ENCODE assay signal across 14 cellular contexts in the genomic region with DNA sequence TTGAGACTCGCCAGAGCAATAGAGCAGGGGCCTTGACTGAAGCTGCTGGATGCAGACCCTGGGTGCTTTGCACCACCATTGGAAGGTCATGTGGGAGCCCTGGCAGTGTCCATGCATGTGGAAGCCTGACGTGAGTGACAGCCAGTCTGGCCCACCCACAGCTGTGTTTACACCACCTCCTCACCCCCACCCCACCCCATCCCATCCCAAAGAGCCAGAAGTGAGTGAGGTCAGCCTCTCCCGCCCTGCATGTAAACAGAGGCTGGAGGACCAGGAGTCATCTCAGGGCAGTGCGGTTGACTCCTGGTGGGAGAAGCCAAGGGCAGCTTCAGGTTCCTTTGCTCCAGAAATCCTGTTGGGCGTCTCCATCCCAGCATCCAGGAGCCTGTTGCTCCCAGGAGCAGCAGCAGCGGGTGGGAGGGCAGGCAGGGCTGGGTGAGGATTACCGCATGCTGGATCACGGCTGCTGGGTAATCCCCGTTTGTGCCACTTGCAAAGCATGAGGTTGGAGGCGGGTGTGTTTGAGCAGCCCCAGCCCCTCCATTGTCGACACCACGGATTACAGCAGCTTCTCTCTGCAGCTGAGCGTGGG. TPM values are rescaled to one million over a fixed set of nuclear protein-coding genes. Genes with fewer than 3 reads are reported as not detected.
DNase-seq lines count a peak whose midpoint lies in the region; ATAC-seq and TF ChIP-seq lines count a peak whose summit lies in the region.
"Had no signal": no experiment of that assay in that cellular context is flagged by ENCODE, and none has a peak within 500 bp of the region (broad histone marks: within the 10 kb centered on the region; RNA-seq: fewer than 3 reads in every experiment).

No MANE protein-coding gene starts in this region.

- H3K79me2 ChIP-seq in OCI-LY3 (ENCODE audit: low read length) (no peaks in the 10 kb centered on the region), fibroblast of lung (ENCODE audit: control insufficient read depth, insufficient read depth, low read length) (peaks cover 47% of the 10 kb centered on the region)

- H3K36me3 ChIP-seq in OCI-LY3 (replicated peaks; ENCODE audit: low read depth, low read length) (no peaks in the 10 kb centered on the region), fibroblast of lung (ENCODE audit: control insufficient read depth, insufficient read depth, low read length) (no peaks in the 10 kb centered on the region), mucosa of descending colon (ENCODE audit: low read depth) (no peaks in the 10 kb centered on the region)

- H2AFZ ChIP-seq in OCI-LY3 (ENCODE audit: low read depth, low read length) (no peak overlapping the region; the same call in 1 of the 2 replicates), fibroblast of lung (ENCODE audit: low read length) (no peak overlapping the region)

- peak; percentile 81 for DNase-seq in Ammon's horn (ENCODE audit: low spot score)
- DNase-seq in fibroblast of lung (ENCODE audit: low read depth in 2 of 2): peak; percentile 45 to 85
- DNase-seq in mucosa of descending colon: peak in 2 of 3 donors; percentile 27 to 31
- no peak for DNase-seq in NCI-H1436 treated with DMSO at 0.1 percent for 48 hours (lab: John Stamatoyannopoulos, UW)
- DNase-seq in stimulated activated CD4-positive, alpha-beta T cell treated with anti-CD3 and anti-CD28 coated beads, Interleukin-12 subunit alpha, Interleukin-12 subunit beta, amount 100 ng/mL, for 4 hours: no peak
- no peak for DNase-seq in kidney tubule cell (ENCODE audit: low spot score)
- DNase-seq: activated CD4-positive, CD25-positive, alpha-beta regulatory T cell; activated naive CD4-positive, alpha-beta T cell treated with anti-CD3 and anti-CD28 coated beads for 36 hours; MV-4-11; stimulated activated naive CD4-positive, alpha-beta T cell treated with Interleukin-2 at 50 U/mL for 16 hours had no signal

- H3K27ac ChIP-seq in OCI-LY3 (ENCODE audit: low read length) (no peak overlapping the region), fibroblast of lung (ENCODE audit: insufficient read depth, low read length) (peak overlapping the region; percentile 35)

- peak; percentile 25 for ATAC-seq in mucosa of descending colon
- ATAC-seq in HG02610 (IDR thresholded peaks at IDR 0.05; ENCODE audit: unreplicated experiment): no peak
- ATAC-seq: natural killer cell treated with Interleukin-12 subunit alpha and Interleukin-12 subunit beta and Interleukin-15 and Interleukin-18, amount 100 ng/mL, for 72 hours; Panc1 had no signal

- H3K4me3 ChIP-seq in OCI-LY3 (ENCODE audit: low read length) (no peak overlapping the region), fibroblast of lung (replicated peaks in 1 of 4; ENCODE audit: control extremely low read depth in 1 of 4, insufficient read depth in 1 of 4, low read depth in 3 of 4, low read length in 4 of 4) (no peak overlapping the region), mucosa of descending colon (no peak overlapping the region)

- H3K9me3 ChIP-seq in OCI-LY3 (ENCODE audit: insufficient read depth, low read length): no peaks in the 10 kb centered on the region
- H3K9me3 ChIP-seq in fibroblast of lung (ENCODE audit: control insufficient read depth, insufficient read depth, low read depth, low read length): no peaks in the 10 kb centered on the region
- no peaks in the 10 kb centered on the region for H3K9me3 ChIP-seq in mucosa of descending colon

- peak overlapping the region; percentile 33 for H3K4me2 ChIP-seq in OCI-LY3 (ENCODE audit: low read length)
- peak overlapping the region; percentile 33 for H3K4me2 ChIP-seq in fibroblast of lung (ENCODE audit: extremely low read depth, insufficient read depth, low read length)

- no peak overlapping the region for H3K9ac ChIP-seq in OCI-LY3 (ENCODE audit: low read length)
- no peak overlapping the region for H3K9ac ChIP-seq in fibroblast of lung (ENCODE audit: insufficient read depth, low read length)

- H3K4me1 ChIP-seq in OCI-LY3 (ENCODE audit: low read length) (peaks cover 6% of the 10 kb centered on the region; the same call in 1 of the 2 replicates), fibroblast of lung (ENCODE audit: control insufficient read depth, extremely low read depth, insufficient read depth, low read length) (peaks cover 54% of the 10 kb centered on the region), mucosa of descending colon (ENCODE audit: low read depth) (no peaks in the 10 kb centered on the region)

- TF ChIP-seq CTCF in OCI-LY3 (IDR thresholded peaks at IDR 0.05; ENCODE audit: low read depth, low read length): no peak
- no peak for TF ChIP-seq CTCF in fibroblast of lung (conservative IDR thresholded peaks at IDR 0.05 in 1 of 2, IDR thresholded peaks at IDR 0.05 in 1 of 2; ENCODE audit: low read depth in 1 of 2, low read length in 2 of 2)
- TF ChIP-seq CTCF in mucosa of descending colon (IDR thresholded peaks at IDR 0.05): no peak

- H3K27me3 ChIP-seq in OCI-LY3 (ENCODE audit: low read depth, low read length) (peaks cover 64% of the 10 kb centered on the region), fibroblast of lung (ENCODE audit: control insufficient read depth, insufficient read depth, low read length) (no peaks in the 10 kb centered on the region)

- intact Hi-C loops in mucosa of descending colon (cut with DNase I, micrococcal nuclease): no loop called here

- H4K20me1 ChIP-seq in OCI-LY3 (ENCODE audit: insufficient read depth, low read length) (no peaks in the 10 kb centered on the region), fibroblast of lung (ENCODE audit: control insufficient read depth, extremely low read depth, insufficient read depth, low read length) (no peaks in the 10 kb centered on the region)

RNA-seq across cellular contexts. Expression of a gene that starts 44.6 kb away (rescaled TPM):
- total RNA-seq in fibroblast of lung (15.7 and 25.3 TPM in 2 replicates), mucosa of descending colon (1 to 10 TPM; 1.3 to 4.7 (median 1.9) TPM)
- polyA plus RNA-seq in fibroblast of lung: 17.5 and 70.2 TPM in 2 replicates
- polyA plus RNA-seq in fibroblast of lung (2012): 22.1 and 70.4 TPM in 2 replicates
- 58.7 and 208 TPM in 2 replicates for polyA minus RNA-seq in fibroblast of lung (ENCODE audit: low replicate concordance)
- total RNA-seq: activated naive CD4-positive, alpha-beta T cell treated with anti-CD3 and anti-CD28 coated beads for 36 hours; natural killer cell treated with Interleukin-12 subunit alpha and Interleukin-12 subunit beta and Interleukin-15 and Interleukin-18, amount 100 ng/mL, for 72 hours had no signal

Comparison
In these comparisons a context has a peak if more than half of its experiments do, and no peak if none do; other contexts are left out.
1. DNase-seq: peak in Ammon's horn (single experiment), fibroblast of lung (2 of 2) and mucosa of descending colon (2 of 3); none in NCI-H1436 treated with DMSO at 0.1 percent for 48 hours (single experiment), stimulated activated CD4-positive, alpha-beta T cell treated with anti-CD3 and anti-CD28 coated beads, Interleukin-12 subunit alpha, Interleukin-12 subunit beta, amount 100 ng/mL, for 4 hours (single experiment) and kidney tubule cell (single experiment).